In genomic region chr17:75205037-75205792, GRCh38 we compare ENCODE assay signal across 1 cellular context.
A peak's percentile ranks its signal among the peaks of the same experiment; 100 is the strongest.
TF ChIP-seq lines count a peak whose summit lies in the region.

Gene NUP85 (plus strand): TSS chr17:75205679. CDS start chr17:75205762, 83 bp downstream.

TF ChIP-seq in HCT116, 20 proteins besides CTCF, POLR2A, EP300 and RAD21 (continued from another document):
- TF ChIP-seq CEBPB (IDR thresholded peaks at IDR 0.05; ENCODE audit: low read depth) (0 out of 2 replicates have a peak, but pooled peaks have one; percentile 42), POLR2AphosphoS5 (IDR thresholded peaks at IDR 0.05; ENCODE audit: low read depth, low read length) (peak; percentile 90), ZNF274 (IDR thresholded peaks at IDR 0.05; ENCODE audit: low read depth, low read length) (no peak), EZH2phosphoT487 (IDR thresholded peaks at IDR 0.05; ENCODE audit: borderline replicate concordance) (no peak), TCF7L2 (IDR thresholded peaks at IDR 0.05; ENCODE audit: borderline replicate concordance, extremely low read depth, insufficient read depth, insufficient read length) (no peak)
